In genomic region chr2:56123538-56123937, GRCh38 we compare ENCODE assay signal across 19 cellular contexts.
"Had no signal": no experiment of that assay in that cellular context is flagged by ENCODE, and none has a peak within 500 bp of the region (broad histone marks: within the 10 kb centered on the region; RNA-seq: fewer than 3 reads in every experiment).

No MANE protein-coding gene starts in this region.

- H3K4me3 ChIP-seq: coronary artery, heart right ventricle, left lung, lower lobe of right lung, mucosa of descending colon had no signal

- H3K36me3 ChIP-seq: heart right ventricle, left lung, lower lobe of right lung had no signal

- DNase-seq: effector CD8-positive, alpha-beta T cell; effector memory CD8-positive, alpha-beta T cell; endodermal cell; erythroblast; foreskin keratinocyte; glutamatergic neuron; head of caudate nucleus; heart right ventricle; hippocampal formation; left cardiac atrium; left lung; left ventricle myocardium superior; lower lobe of right lung; mesenchymal stem cell; mucosa of descending colon; naive thymus-derived CD4-positive, alpha-beta T cell had no signal

- H3K27ac ChIP-seq: coronary artery, epithelial cell of prostate, foreskin keratinocyte, heart right ventricle, left lung, lower lobe of right lung had no signal

- H3K27me3 ChIP-seq: foreskin keratinocyte, left lung had no signal

- H3K9me3 ChIP-seq: heart right ventricle, left lung, lower lobe of right lung, mucosa of descending colon had no signal

- ATAC-seq: effector memory CD8-positive, alpha-beta T cell; esophagus mucosa; foreskin keratinocyte; heart right ventricle; left cardiac atrium; left lung; left ventricle myocardium superior; lower lobe of right lung; mucosa of descending colon; naive thymus-derived CD4-positive, alpha-beta T cell had no signal

- H3K4me1 ChIP-seq: foreskin keratinocyte, heart right ventricle, left lung, lower lobe of right lung had no signal
